15 cellular contexts compared by ENCODE assay signal in the genomic region with DNA sequence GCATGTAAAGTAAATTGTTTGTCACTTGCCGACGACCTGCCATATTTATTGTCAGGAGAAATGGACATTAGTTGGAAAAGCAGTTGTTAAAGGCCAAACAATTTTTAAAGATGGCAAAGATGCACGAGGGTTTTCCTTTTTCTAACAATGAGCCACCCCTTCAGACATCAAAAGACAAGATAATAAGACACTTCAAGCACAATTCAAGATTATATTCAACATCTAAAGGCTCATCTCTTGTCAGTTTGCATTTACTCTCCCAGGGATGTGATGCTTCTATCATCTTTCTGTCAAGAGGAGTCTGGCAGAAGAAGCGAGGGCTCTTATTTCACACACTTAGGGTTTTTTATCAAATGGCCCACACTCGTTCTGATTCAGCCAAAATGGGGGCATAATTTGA.
"Had no signal": no experiment of that assay in that cellular context is flagged by ENCODE, and none has a peak within 500 bp of the region (broad histone marks: within the 10 kb centered on the region; RNA-seq: fewer than 3 reads in every experiment).

No MANE protein-coding gene starts in this region.

- H3K27ac Mint-ChIP-seq: naive thymus-derived CD4-positive, alpha-beta T cell had no signal

- H3K4me3 Mint-ChIP-seq: naive thymus-derived CD4-positive, alpha-beta T cell; neural crest cell had no signal

- ATAC-seq: esophagus mucosa; gastrocnemius medialis; heart right ventricle; naive thymus-derived CD4-positive, alpha-beta T cell had no signal

- DNase-seq: effector memory CD4-positive, alpha-beta T cell; gastrocnemius medialis; heart right ventricle; hypothalamus; kidney glomerular epithelial cell; mesendoderm; naive thymus-derived CD4-positive, alpha-beta T cell; posterior cingulate gyrus; small intestine; stimulated activated CD4-positive, alpha-beta T cell treated with anti-CD3 and anti-CD28 coated beads, Interleukin-2, amount 100 ng/mL, for 48 hours; stimulated activated naive CD4-positive, alpha-beta T cell treated with Interleukin-2 at 50 U/mL for 16 hours; testis; transverse colon had no signal

- H3K4me1 Mint-ChIP-seq: naive thymus-derived CD4-positive, alpha-beta T cell had no signal
